In genomic region chr14:60649815-60650381, GRCh38 we compare ENCODE assay signal across 1 cellular context.
TF ChIP-seq lines count a peak whose summit lies in the region.

No MANE protein-coding gene starts in this region.

TF ChIP-seq in K562, 482 proteins besides CTCF, POLR2A, EP300 and RAD21 (continued from another document):
- TF ChIP-seq ERF (CRISPR knock-in tag; IDR thresholded peaks at IDR 0.05) (no peak), CUX1 (CRISPR knock-in tag; IDR thresholded peaks at IDR 0.05) (no peak), CEBPG (CRISPR knock-in tag; IDR thresholded peaks at IDR 0.05) (no peak), CEBPG (tag; conservative IDR thresholded peaks at IDR 0.05 in 1 of 2, IDR thresholded peaks at IDR 0.05 in 1 of 2) (no peak)
